8 cellular contexts compared by ENCODE assay signal in genomic region chr12:106914796-106915634, GRCh38. TPM values are rescaled to one million over a fixed set of nuclear protein-coding genes. Genes with fewer than 3 reads are reported as not detected.
A peak's percentile ranks its signal among the peaks of the same experiment; 100 is the strongest.
DNase-seq lines count a peak whose midpoint lies in the region; ATAC-seq and TF ChIP-seq lines count a peak whose summit lies in the region.

No MANE protein-coding gene starts in this region.

- DNase-seq in NCI-H2107 treated with DMSO at 0.1 percent for 48 hours (lab: John Stamatoyannopoulos, UW; ENCODE audit: unreplicated experiment) (peak; percentile 61), NCI-H2107 (lab: John Stamatoyannopoulos, UW) (no peak), mucosa of descending colon (no peak), NAMALWA (ENCODE audit: low spot score) (no peak), NCI-H1930 (lab: John Stamatoyannopoulos, UW) (no peak), HAP-1 (ENCODE audit: low spot score in 2 of 2) (no peak)

- intact Hi-C loops in mucosa of descending colon (cut with DNase I, micrococcal nuclease), result loop anchor here in 1 of 2 donors (5.0 kb wide), 1 partner anchor 528 kb away; no protein-coding TSS in a partner anchor

- H3K9me3 ChIP-seq in mucosa of descending colon (no peaks in the 10 kb centered on the region), HAP-1 (no peaks in the 10 kb centered on the region)

- no peaks in the 10 kb centered on the region for H3K36me3 ChIP-seq in mucosa of descending colon (ENCODE audit: low read depth)
- H3K36me3 ChIP-seq in HAP-1 (replicated peaks), result no peaks in the 10 kb centered on the region

- TF ChIP-seq CTCF in mucosa of descending colon (IDR thresholded peaks at IDR 0.05), result no peak

- H3K4me3 ChIP-seq in mucosa of descending colon, result no peak overlapping the region
- H3K4me3 ChIP-seq in HAP-1, result no peak overlapping the region

- H3K27me3 ChIP-seq in HAP-1 (ENCODE audit: low read depth), result no peaks in the 10 kb centered on the region

- in situ Hi-C loops in HAP-1 (cut with MboI; ENCODE audit: low sequenced_read_pairs), result loop anchor here (5.0 kb wide), 1 partner anchor 528 kb away; no protein-coding TSS in a partner anchor

- ATAC-seq in GM21381 (IDR thresholded peaks at IDR 0.05; ENCODE audit: unreplicated experiment) (peak; percentile 53), HG03439 (IDR thresholded peaks at IDR 0.05; ENCODE audit: unreplicated experiment) (peak; percentile 63), mucosa of descending colon (peak; percentile 31)

- H3K4me1 ChIP-seq in mucosa of descending colon (ENCODE audit: low read depth), result no peaks in the 10 kb centered on the region
- peaks cover 9% of the 10 kb centered on the region; the same call in 1 of the 2 replicates for H3K4me1 ChIP-seq in HAP-1

RNA-seq across cellular contexts. Expression of gene TMEM263, which starts 40.7 kb away (rescaled TPM):
- total RNA-seq in mucosa of descending colon, result 10 to 100 TPM; 20.3 to 38.6 (median 27.0) TPM
